ENCODE assay signal across 8 cellular contexts in the genomic region with DNA sequence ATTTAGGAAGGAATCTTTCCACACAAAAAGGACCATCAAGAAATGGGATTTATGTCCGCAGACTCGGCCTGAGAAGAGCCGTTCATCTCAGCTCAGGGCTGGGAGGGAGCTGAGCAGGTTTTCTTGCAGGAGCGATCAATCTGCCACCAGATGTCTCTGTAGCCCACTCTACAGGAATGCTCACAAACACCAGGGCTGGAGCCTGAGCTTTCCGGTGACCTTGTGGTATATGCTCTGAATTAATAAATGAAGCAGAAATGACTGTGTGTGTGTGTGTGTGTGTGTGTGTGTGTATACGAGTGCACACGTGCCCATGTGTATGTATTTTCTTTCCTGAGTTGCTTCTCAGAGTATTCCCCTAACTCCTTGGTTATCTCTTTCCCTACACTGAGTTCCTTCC. TPM values are rescaled to one million over a fixed set of nuclear protein-coding genes. Genes with fewer than 3 reads are reported as not detected.
DNase-seq lines count a peak whose midpoint lies in the region; ATAC-seq, FAIRE-seq and TF ChIP-seq lines count a peak whose summit lies in the region.

No MANE protein-coding gene starts in this region.

- no peak overlapping the region for H3K27ac ChIP-seq in SJCRH30

- peak; percentile 36 for FAIRE-seq in GM12892 (lab: Jason Lieb, UNC)

- no peaks in the 10 kb centered on the region for H3K9me3 ChIP-seq in SJCRH30 (replicated peaks)

- no peak overlapping the region for H3K4me3 Mint-ChIP-seq in effector memory CD8-positive, alpha-beta T cell
- peak overlapping the region; percentile 11 for H3K4me3 Mint-ChIP-seq in memory B cell

- peaks cover 45% of the 10 kb centered on the region for H3K36me3 Mint-ChIP-seq in effector memory CD8-positive, alpha-beta T cell (ENCODE audit: insufficient read depth)
- peaks cover 37% of the 10 kb centered on the region for H3K36me3 Mint-ChIP-seq in memory B cell

- no peaks in the 10 kb centered on the region for H3K27me3 ChIP-seq in SJCRH30

- peak overlapping the region in 1 of 2 donors; percentile 15 for H3K27ac Mint-ChIP-seq in effector memory CD8-positive, alpha-beta T cell
- H3K27ac Mint-ChIP-seq in memory B cell = peak overlapping the region; percentile 87

- DNase-seq in AML-193 (lab: John Stamatoyannopoulos, UW) = peak; percentile 15 to 31
- no peak for DNase-seq in GM12892 (ENCODE audit: insufficient read length)
- peak; percentile 36 for DNase-seq in KG1 (lab: John Stamatoyannopoulos, UW)
- peak; percentile 7 to 38 for DNase-seq in SJCRH30
- DNase-seq in effector memory CD8-positive, alpha-beta T cell = no peak
- DNase-seq in memory B cell (ENCODE audit: low spot score in 2 of 2) = no peak

- TF ChIP-seq POLR2A in GM12892 (IDR thresholded peaks at IDR 0.05; ENCODE audit: low read depth, low read length) = no peak

- H3K4me3 ChIP-seq in SJCRH30 = no peak overlapping the region

- no peaks in the 10 kb centered on the region for H3K36me3 ChIP-seq in SJCRH30

- no peaks in the 10 kb centered on the region for H3K9me3 Mint-ChIP-seq in effector memory CD8-positive, alpha-beta T cell
- no peaks in the 10 kb centered on the region for H3K9me3 Mint-ChIP-seq in memory B cell

- ATAC-seq in effector memory CD8-positive, alpha-beta T cell (replicated peaks) = peak; percentile 35
- ATAC-seq in memory B cell (ENCODE audit: low read depth) = peak; percentile 51
- ATAC-seq in GM21619 (IDR thresholded peaks at IDR 0.05; ENCODE audit: unreplicated experiment) = no peak
- ATAC-seq in HG03097 (IDR thresholded peaks at IDR 0.05; ENCODE audit: low FRiP score, unreplicated experiment) = no peak

- no peaks in the 10 kb centered on the region for H3K27me3 Mint-ChIP-seq in effector memory CD8-positive, alpha-beta T cell
- no peaks in the 10 kb centered on the region for H3K27me3 Mint-ChIP-seq in memory B cell

- H3K4me1 Mint-ChIP-seq in effector memory CD8-positive, alpha-beta T cell (ENCODE audit: low read depth in 2 of 2) = peaks cover 8 to 15% of the 10 kb centered on the region in 2 donors
- peaks cover 60% of the 10 kb centered on the region for H3K4me1 Mint-ChIP-seq in memory B cell

- H3K4me1 ChIP-seq in SJCRH30 = no peaks in the 10 kb centered on the region

RNA-seq across cellular contexts. Expression of a gene that starts 12.0 kb away (rescaled TPM):
- polyA plus RNA-seq in GM12892 (2012; ENCODE audit: missing spikeins) = 54.7 TPM
- total RNA-seq in SJCRH30 (2014; rRNA removed; shearing (Covaris generic)) = 13.2 and 15.0 TPM in 2 replicates

Comparison
In these comparisons a context has a peak if more than half of its experiments do, and no peak if none do; other contexts are left out.
1. DNase-seq: peak in AML-193 (2 of 2), KG1 (single experiment) and SJCRH30 (2 of 2); none in GM12892 (single experiment), effector memory CD8-positive, alpha-beta T cell (0 of 3) and memory B cell (0 of 2).
2. ATAC-seq: peak in effector memory CD8-positive, alpha-beta T cell (single experiment) and memory B cell (single experiment); none in GM21619 (single experiment) and HG03097 (single experiment).